In the genomic region with DNA sequence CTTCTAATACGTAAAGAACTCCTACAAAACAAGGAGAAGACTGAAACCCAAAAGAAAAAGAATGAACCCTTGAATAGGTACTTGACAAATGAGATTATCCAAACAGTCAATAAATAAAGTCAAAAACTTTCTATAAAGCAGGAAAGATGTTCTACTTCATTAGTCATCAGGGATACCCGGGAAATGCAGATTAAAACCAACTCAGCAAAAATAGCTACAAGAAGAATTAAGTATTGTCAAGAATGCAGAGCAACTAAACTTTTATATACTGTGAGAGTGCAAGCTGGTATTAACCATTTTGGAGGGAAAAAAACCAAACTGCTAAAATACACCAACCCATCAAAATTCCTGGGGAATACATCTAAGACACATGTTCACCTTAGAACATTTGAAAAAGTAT, we compare ENCODE assay signal across 1 cellular context.
TF ChIP-seq lines count a peak whose summit lies in the region.

No MANE protein-coding gene starts in this region.

TF ChIP-seq in HepG2, 621 proteins besides CTCF, POLR2A, EP300 and RAD21:
- TF ChIP-seq ZNF263 (CRISPR knock-in tag; IDR thresholded peaks at IDR 0.05): no peak
- peak; percentile 63 for TF ChIP-seq MAFF (IDR thresholded peaks at IDR 0.05; ENCODE audit: low read depth, low read length)
- TF ChIP-seq ZSCAN21 (CRISPR knock-in tag; IDR thresholded peaks at IDR 0.05; ENCODE audit: borderline replicate concordance): no peak
- TF ChIP-seq, protein P1, sequence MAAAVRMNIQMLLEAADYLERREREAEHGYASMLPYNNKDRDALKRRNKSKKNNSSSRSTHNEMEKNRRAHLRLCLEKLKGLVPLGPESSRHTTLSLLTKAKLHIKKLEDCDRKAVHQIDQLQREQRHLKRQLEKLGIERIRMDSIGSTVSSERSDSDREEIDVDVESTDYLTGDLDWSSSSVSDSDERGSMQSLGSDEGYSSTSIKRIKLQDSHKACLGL (CRISPR knock-in tag; IDR thresholded peaks at IDR 0.05): no peak
- no peak for TF ChIP-seq TAF1 (CRISPR knock-in tag; IDR thresholded peaks at IDR 0.05)
- peak; percentile 47 to 69 for TF ChIP-seq MAFK (conservative IDR thresholded peaks at IDR 0.05 in 1 of 2, IDR thresholded peaks at IDR 0.05 in 1 of 2; ENCODE audit: low read length in 2 of 2)
- TF ChIP-seq, protein P2, sequence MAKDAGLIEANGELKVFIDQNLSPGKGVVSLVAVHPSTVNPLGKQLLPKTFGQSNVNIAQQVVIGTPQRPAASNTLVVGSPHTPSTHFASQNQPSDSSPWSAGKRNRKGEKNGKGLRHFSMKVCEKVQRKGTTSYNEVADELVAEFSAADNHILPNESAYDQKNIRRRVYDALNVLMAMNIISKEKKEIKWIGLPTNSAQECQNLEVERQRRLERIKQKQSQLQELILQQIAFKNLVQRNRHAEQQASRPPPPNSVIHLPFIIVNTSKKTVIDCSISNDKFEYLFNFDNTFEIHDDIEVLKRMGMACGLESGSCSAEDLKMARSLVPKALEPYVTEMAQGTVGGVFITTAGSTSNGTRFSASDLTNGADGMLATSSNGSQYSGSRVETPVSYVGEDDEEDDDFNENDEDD (CRISPR knock-in tag; IDR thresholded peaks at IDR 0.05; ENCODE audit: borderline replicate concordance): no peak
- TF ChIP-seq ARNT2 (CRISPR knock-in tag; IDR thresholded peaks at IDR 0.05; ENCODE audit: low read depth): no peak
- no peak for TF ChIP-seq BORCS8-MEF2B (CRISPR knock-in tag; IDR thresholded peaks at IDR 0.05)
- TF ChIP-seq NR2F6 (IDR thresholded peaks at IDR 0.05): no peak
- no peak for TF ChIP-seq NR2F6 (CRISPR knock-in tag; IDR thresholded peaks at IDR 0.05)
- TF ChIP-seq BRCA1 (CRISPR knock-in tag; IDR thresholded peaks at IDR 0.05): no peak
- TF ChIP-seq, protein P3, sequence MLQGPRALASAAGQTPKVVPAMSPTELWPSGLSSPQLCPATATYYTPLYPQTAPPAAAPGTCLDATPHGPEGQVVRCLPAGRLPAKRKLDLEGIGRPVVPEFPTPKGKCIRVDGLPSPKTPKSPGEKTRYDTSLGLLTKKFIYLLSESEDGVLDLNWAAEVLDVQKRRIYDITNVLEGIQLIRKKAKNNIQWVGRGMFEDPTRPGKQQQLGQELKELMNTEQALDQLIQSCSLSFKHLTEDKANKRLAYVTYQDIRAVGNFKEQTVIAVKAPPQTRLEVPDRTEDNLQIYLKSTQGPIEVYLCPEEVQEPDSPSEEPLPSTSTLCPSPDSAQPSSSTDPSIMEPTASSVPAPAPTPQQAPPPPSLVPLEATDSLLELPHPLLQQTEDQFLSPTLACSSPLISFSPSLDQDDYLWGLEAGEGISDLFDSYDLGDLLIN (CRISPR knock-in tag; IDR thresholded peaks at IDR 0.05; ENCODE audit: borderline replicate concordance): no peak
- TF ChIP-seq ZNF644 (CRISPR knock-in tag; IDR thresholded peaks at IDR 0.05; ENCODE audit: low read depth): no peak
TF ChIP-seq in HepG2: peak in this region for 2.
